Comparison of ENCODE assay signal across 8 cellular contexts in genomic region chr4:124322234-124322831, GRCh38.
A peak's percentile ranks its signal among the peaks of the same experiment; 100 is the strongest.
DNase-seq lines count a peak whose midpoint lies in the region; ATAC-seq and TF ChIP-seq lines count a peak whose summit lies in the region.

No MANE protein-coding gene starts in this region.

- peak; percentile 67 for ATAC-seq in HG02885 (IDR thresholded peaks at IDR 0.05; ENCODE audit: poor library complexity, unreplicated experiment)
- no peak for ATAC-seq in gastrocnemius medialis
- ATAC-seq in GM21717 (IDR thresholded peaks at IDR 0.05; ENCODE audit: unreplicated experiment), result no peak

- H3K4me1 ChIP-seq in gastrocnemius medialis, result peaks cover 0 to 6% of the 10 kb centered on the region in 2 donors

- H3K27me3 ChIP-seq in gastrocnemius medialis, result no peaks in the 10 kb centered on the region

- no peak for TF ChIP-seq POLR2A in gastrocnemius medialis (IDR thresholded peaks at IDR 0.05)

- intact Hi-C loops in gastrocnemius medialis (cut with DNase I; ENCODE audit: low total_unique reads), result loop anchor here (5.0 kb wide), 1 partner anchor 1220 kb away; no protein-coding TSS in a partner anchor

- no peak overlapping the region for H3K27ac ChIP-seq in gastrocnemius medialis

- TF ChIP-seq CTCF in gastrocnemius medialis (IDR thresholded peaks at IDR 0.05 in 4 of 5, conservative IDR thresholded peaks at IDR 0.05 in 1 of 5), result peak; percentile 14 to 58 (median 35)

- no peaks in the 10 kb centered on the region for H3K9me3 ChIP-seq in gastrocnemius medialis

- DNase-seq in NCI-H1436 (lab: John Stamatoyannopoulos, UW) (peak; percentile 40), NCI-H1436 treated with DMSO at 0.1 percent for 48 hours (lab: John Stamatoyannopoulos, UW) (no peak), RKO (ENCODE audit: low spot score) (peak; percentile 66), fibroblast of the conjunctiva (ENCODE audit: low read depth) (peak; percentile 37), gastrocnemius medialis (no peak), T1000 (lab: John Stamatoyannopoulos, UW) (no peak)

- no peaks in the 10 kb centered on the region for H3K36me3 ChIP-seq in gastrocnemius medialis

- in situ Hi-C loops in gastrocnemius medialis (cut with MboI; ENCODE audit: low sequenced_read_pairs in 4 of 4), result no loop called here

- no peak overlapping the region for H3K4me3 ChIP-seq in gastrocnemius medialis

Comparison
In these comparisons a context has a peak if more than half of its experiments do, and no peak if none do; other contexts are left out.
1. DNase-seq: peak in NCI-H1436 (single experiment), RKO (single experiment) and fibroblast of the conjunctiva (single experiment); none in NCI-H1436 treated with DMSO at 0.1 percent for 48 hours (single experiment), gastrocnemius medialis (0 of 2) and T1000 (single experiment).